29 cellular contexts compared by ENCODE assay signal in genomic region chr1:217364220-217364619, GRCh38.
"Had no signal": no experiment of that assay in that cellular context is flagged by ENCODE, and none has a peak within 500 bp of the region (broad histone marks: within the 10 kb centered on the region; RNA-seq: fewer than 3 reads in every experiment).

No MANE protein-coding gene starts in this region.

- H3K36me3 Mint-ChIP-seq: activated CD4-positive, alpha-beta memory T cell treated with anti-CD3 and anti-CD28 coated beads for 36 hours; activated CD8-positive, alpha-beta memory T cell treated with anti-CD3 and anti-CD28 coated beads, Interleukin-2, amount 10 ng/mL, durations not matched to agents 7 days and 5 days; activated naive CD4-positive, alpha-beta T cell treated with anti-CD3 and anti-CD28 coated beads, Interleukin-2, amount 50 U/mL, for 24 hours; activated naive CD8-positive, alpha-beta T cell treated with anti-CD3 and anti-CD28 coated beads for 36 hours had no signal

- ATAC-seq: activated CD4-positive, alpha-beta T cell treated with anti-CD3 and anti-CD28 coated beads for 36 hours; activated CD8-positive, alpha-beta memory T cell treated with anti-CD3 and anti-CD28 coated beads, Interleukin-2, amount 10 ng/mL, durations not matched to agents 7 days and 5 days; activated CD8-positive, alpha-beta T cell treated with anti-CD3 and anti-CD28 coated beads, Interleukin-2, amount 10 ng/mL, durations not matched to agents 7 days and 5 days; activated naive CD8-positive, alpha-beta T cell treated with anti-CD3 and anti-CD28 coated beads, Interleukin-2, amount 50 U/mL, for 24 hours; body of pancreas; gastroesophageal sphincter had no signal

- H3K27me3 Mint-ChIP-seq: activated CD4-positive, alpha-beta T cell treated with anti-CD3 and anti-CD28 coated beads for 36 hours; activated CD4-positive, alpha-beta T cell treated with anti-CD3 and anti-CD28 coated beads, Interleukin-2, amount 10 ng/mL, durations not matched to agents 24 days and 14 days; activated CD8-positive, alpha-beta memory T cell treated with anti-CD3 and anti-CD28 coated beads, Interleukin-2, amount 10 ng/mL, durations not matched to agents 7 days and 5 days; activated naive CD4-positive, alpha-beta T cell treated with anti-CD3 and anti-CD28 coated beads, Interleukin-2, amount 50 U/mL, for 24 hours; activated naive CD8-positive, alpha-beta T cell treated with anti-CD3 and anti-CD28 coated beads, Interleukin-2, amount 50 U/mL, for 24 hours had no signal

- H3K4me1 Mint-ChIP-seq: activated CD4-positive, alpha-beta T cell treated with anti-CD3 and anti-CD28 coated beads for 36 hours; activated CD4-positive, alpha-beta T cell treated with anti-CD3 and anti-CD28 coated beads, Interleukin-2, amount 10 ng/mL, durations not matched to agents 24 days and 14 days; activated CD8-positive, alpha-beta memory T cell treated with anti-CD3 and anti-CD28 coated beads, Interleukin-2, amount 10 ng/mL, durations not matched to agents 7 days and 5 days; activated naive CD4-positive, alpha-beta T cell treated with anti-CD3 and anti-CD28 coated beads, Interleukin-2, amount 50 U/mL, for 24 hours; activated naive CD8-positive, alpha-beta T cell treated with anti-CD3 and anti-CD28 coated beads for 36 hours; activated naive CD8-positive, alpha-beta T cell treated with anti-CD3 and anti-CD28 coated beads, Interleukin-2, amount 50 U/mL, for 24 hours had no signal

- H3K9me3 Mint-ChIP-seq: activated CD4-positive, alpha-beta memory T cell treated with anti-CD3 and anti-CD28 coated beads for 36 hours; activated naive CD4-positive, alpha-beta T cell treated with anti-CD3 and anti-CD28 coated beads, Interleukin-2, amount 50 U/mL, for 24 hours had no signal

- H3K27ac Mint-ChIP-seq: activated CD4-positive, alpha-beta memory T cell treated with anti-CD3 and anti-CD28 coated beads for 36 hours; activated CD4-positive, alpha-beta T cell treated with anti-CD3 and anti-CD28 coated beads for 36 hours; activated CD4-positive, alpha-beta T cell treated with anti-CD3 and anti-CD28 coated beads, Interleukin-2, amount 10 ng/mL, durations not matched to agents 24 days and 14 days; activated CD8-positive, alpha-beta memory T cell treated with anti-CD3 and anti-CD28 coated beads, Interleukin-2, amount 10 ng/mL, durations not matched to agents 7 days and 5 days; activated CD8-positive, alpha-beta T cell treated with anti-CD3 and anti-CD28 coated beads, Interleukin-2, amount 10 ng/mL, durations not matched to agents 7 days and 5 days; activated naive CD4-positive, alpha-beta T cell treated with anti-CD3 and anti-CD28 coated beads for 36 hours; activated naive CD4-positive, alpha-beta T cell treated with anti-CD3 and anti-CD28 coated beads, Interleukin-2, amount 50 U/mL, for 24 hours; activated naive CD8-positive, alpha-beta T cell treated with anti-CD3 and anti-CD28 coated beads for 36 hours; activated naive CD8-positive, alpha-beta T cell treated with anti-CD3 and anti-CD28 coated beads, Interleukin-2, amount 50 U/mL, for 24 hours; activated T-helper 1 cell treated with anti-CD3 and anti-CD28 coated beads, Interleukin-12 subunit alpha, Interleukin-12 subunit beta, Interleukin-2, Interleukin-4 antibody, amounts not matched to agents 30 ng/mL and 10 ng/mL and 1 ng/mL, durations not matched to agents 14 hours and 24 hours and 36 hours; activated T-helper 2 cell treated with anti-CD3 and anti-CD28 coated beads, Interferon-gamma antibody, Interleukin-2, Interleukin-4, amounts not matched to agents 10 μg/mL and 5 μg/mL and 100 μg/mL, durations not matched to agents 14 hours and 24 hours and 36 hours had no signal

- DNase-seq: activated CD4-positive, alpha-beta memory T cell treated with anti-CD3 and anti-CD28 coated beads for 36 hours; activated CD4-positive, alpha-beta T cell treated with anti-CD3 and anti-CD28 coated beads for 36 hours; activated CD4-positive, alpha-beta T cell treated with anti-CD3 and anti-CD28 coated beads, Interleukin-2, amount 10 ng/mL, durations not matched to agents 24 days and 14 days; activated CD4-positive, CD25-positive, alpha-beta regulatory T cell; activated CD4-positive, CD25-positive, alpha-beta regulatory T cell treated with anti-CD3 and anti-CD28 coated beads, Interleukin-2, amount 50 U/mL, for 72 hours; activated CD8-positive, alpha-beta memory T cell treated with anti-CD3 and anti-CD28 coated beads, Interleukin-2, amount 10 ng/mL, durations not matched to agents 7 days and 5 days; activated CD8-positive, alpha-beta memory T cell treated with anti-CD3 and anti-CD28 coated beads, Interleukin-2, amount 50 U/mL, for 4 hours; activated CD8-positive, alpha-beta T cell treated with anti-CD3 and anti-CD28 coated beads, Interleukin-2, amount 10 ng/mL, durations not matched to agents 7 days and 5 days; activated effector memory CD4-positive, alpha-beta T cell treated with anti-CD3 and anti-CD28 coated beads, Interleukin-2, amount 50 U/mL, for 16 hours; activated naive CD4-positive, alpha-beta T cell treated with anti-CD3 and anti-CD28 coated beads for 36 hours; activated naive CD8-positive, alpha-beta T cell treated with anti-CD3 and anti-CD28 coated beads for 36 hours; activated naive CD8-positive, alpha-beta T cell treated with anti-CD3 and anti-CD28 coated beads, Interleukin-2, amount 50 U/mL, for 24 hours; activated T-cell treated with anti-CD3 and anti-CD28 coated beads, Interleukin-2, amount 50 U/mL, for 1 hour; activated T-cell treated with anti-CD3 and anti-CD28 coated beads, Interleukin-2, amount 50 U/mL, for 48 hours; adrenal gland; amygdala; aorta; body of pancreas; caudate nucleus; colonic mucosa; effector CD8-positive, alpha-beta T cell; esophagus squamous epithelium; foreskin melanocyte; head of caudate nucleus; T-helper 2 cell had no signal

- H3K4me3 Mint-ChIP-seq: activated CD4-positive, alpha-beta memory T cell treated with anti-CD3 and anti-CD28 coated beads for 36 hours; activated CD4-positive, alpha-beta T cell treated with anti-CD3 and anti-CD28 coated beads for 36 hours; activated CD4-positive, alpha-beta T cell treated with anti-CD3 and anti-CD28 coated beads, Interleukin-2, amount 10 ng/mL, durations not matched to agents 24 days and 14 days; activated CD8-positive, alpha-beta memory T cell treated with anti-CD3 and anti-CD28 coated beads, Interleukin-2, amount 10 ng/mL, durations not matched to agents 7 days and 5 days; activated CD8-positive, alpha-beta T cell treated with anti-CD3 and anti-CD28 coated beads, Interleukin-2, amount 10 ng/mL, durations not matched to agents 7 days and 5 days; activated naive CD4-positive, alpha-beta T cell treated with anti-CD3 and anti-CD28 coated beads for 36 hours; activated naive CD4-positive, alpha-beta T cell treated with anti-CD3 and anti-CD28 coated beads, Interleukin-2, amount 50 U/mL, for 24 hours; activated naive CD8-positive, alpha-beta T cell treated with anti-CD3 and anti-CD28 coated beads for 36 hours; activated naive CD8-positive, alpha-beta T cell treated with anti-CD3 and anti-CD28 coated beads, Interleukin-2, amount 50 U/mL, for 24 hours; activated T-helper 1 cell treated with anti-CD3 and anti-CD28 coated beads, Interleukin-12 subunit alpha, Interleukin-12 subunit beta, Interleukin-2, Interleukin-4 antibody, amounts not matched to agents 30 ng/mL and 10 ng/mL and 1 ng/mL, durations not matched to agents 14 hours and 24 hours and 36 hours had no signal
